Comparison of ENCODE assay signal across 13 cellular contexts in the genomic region with DNA sequence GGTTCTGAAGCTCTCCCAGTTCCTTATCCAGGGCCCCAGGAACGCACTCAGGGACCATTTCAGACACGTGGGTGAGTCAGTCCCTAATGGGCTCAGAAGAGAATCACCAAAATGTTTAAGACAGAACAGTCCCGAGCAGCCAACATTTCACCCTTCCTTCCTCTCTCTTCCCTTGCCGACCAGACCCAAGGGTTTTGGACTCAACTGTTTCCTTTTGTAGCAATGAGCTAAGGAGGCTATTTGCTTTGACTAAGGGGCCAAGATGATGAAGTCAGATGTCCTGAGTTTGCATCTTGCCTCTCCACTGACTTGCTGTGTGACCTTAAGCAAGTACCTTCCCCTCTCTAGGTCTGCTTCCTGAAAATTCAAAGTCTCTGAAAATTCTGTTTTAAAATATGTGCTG.
A peak's percentile ranks its signal among the peaks of the same experiment; 100 is the strongest.
DNase-seq lines count a peak whose midpoint lies in the region; ATAC-seq and TF ChIP-seq lines count a peak whose summit lies in the region.
"Had no signal": no experiment of that assay in that cellular context is flagged by ENCODE, and none has a peak within 500 bp of the region (broad histone marks: within the 10 kb centered on the region; RNA-seq: fewer than 3 reads in every experiment).

No MANE protein-coding gene starts in this region.

- H3K9me3 ChIP-seq in upper lobe of right lung, result no peaks in the 10 kb centered on the region
- H3K9me3 ChIP-seq: HAP-1 had no signal

- H3K4me3 Mint-ChIP-seq in activated CD4-positive, alpha-beta memory T cell treated with anti-CD3 and anti-CD28 coated beads, Interleukin-2, amount 10 ng/mL, durations not matched to agents 7 days and 5 days, result no peak overlapping the region
- no peak overlapping the region for H3K4me3 Mint-ChIP-seq in glutamatergic neuron (ENCODE audit: unreplicated experiment)
- H3K4me3 Mint-ChIP-seq: activated naive CD4-positive, alpha-beta T cell treated with anti-CD3 and anti-CD28 coated beads for 36 hours had no signal

- CTCF ChIA-PET in activated CD4-positive, alpha-beta memory T cell treated with anti-CD3 and anti-CD28 coated beads, Interleukin-2, amount 10 ng/mL, durations not matched to agents 7 days and 5 days (lab: Charles Lee), result no interaction called here

- intact Hi-C loops in left ventricle myocardium superior (cut with micrococcal nuclease), result no loop called here
- intact Hi-C loops in Right ventricle myocardium inferior (cut with DNase I), result loop anchor here (2.0 kb wide), 1 partner anchor 218 kb away; no protein-coding TSS in a partner anchor
- intact Hi-C loops in upper lobe of right lung (cut with DNase I), result no loop called here

- H3K9me3 Mint-ChIP-seq in activated CD4-positive, alpha-beta memory T cell treated with anti-CD3 and anti-CD28 coated beads, Interleukin-2, amount 10 ng/mL, durations not matched to agents 7 days and 5 days, result no peaks in the 10 kb centered on the region
- H3K9me3 Mint-ChIP-seq in glutamatergic neuron (ENCODE audit: unreplicated experiment), result peaks cover 2% of the 10 kb centered on the region

- ATAC-seq in left ventricle myocardium superior, result peak; percentile 40
- no peak for ATAC-seq in Right ventricle myocardium inferior
- ATAC-seq in upper lobe of right lung, result no peak
- ATAC-seq in GM21515 (IDR thresholded peaks at IDR 0.05; ENCODE audit: unreplicated experiment), result no peak

- H3K27me3 ChIP-seq in brain microvascular endothelial cell (replicated peaks), result no peaks in the 10 kb centered on the region
- peaks cover 16% of the 10 kb centered on the region for H3K27me3 ChIP-seq in upper lobe of right lung

- H3K36me3 Mint-ChIP-seq in activated CD4-positive, alpha-beta memory T cell treated with anti-CD3 and anti-CD28 coated beads, Interleukin-2, amount 10 ng/mL, durations not matched to agents 7 days and 5 days (ENCODE audit: low read depth), result no peaks in the 10 kb centered on the region
- H3K36me3 Mint-ChIP-seq in glutamatergic neuron (ENCODE audit: unreplicated experiment), result peaks cover 20% of the 10 kb centered on the region

- no peak for TF ChIP-seq CTCF in brain microvascular endothelial cell (IDR thresholded peaks at IDR 0.05; ENCODE audit: low read depth, low read length, missing control alignments)
- no peak for TF ChIP-seq CTCF in glutamatergic neuron (IDR thresholded peaks at IDR 0.05; ENCODE audit: partially characterized antibody, unreplicated experiment)
- no peak for TF ChIP-seq CTCF in upper lobe of right lung (IDR thresholded peaks at IDR 0.05)

- in situ Hi-C loops in brain microvascular endothelial cell (cut with HindIII; ENCODE audit: low pct_ligation_motif_present, low sequenced_read_pairs), result no loop called here

- H3K4me1 Mint-ChIP-seq in activated CD4-positive, alpha-beta memory T cell treated with anti-CD3 and anti-CD28 coated beads, Interleukin-2, amount 10 ng/mL, durations not matched to agents 7 days and 5 days, result no peaks in the 10 kb centered on the region
- H3K4me1 Mint-ChIP-seq in glutamatergic neuron (ENCODE audit: low read depth, unreplicated experiment), result peaks cover 14% of the 10 kb centered on the region

- no peaks in the 10 kb centered on the region for H3K4me1 ChIP-seq in upper lobe of right lung
- H3K4me1 ChIP-seq: HAP-1 had no signal

- DNase-seq in left ventricle myocardium superior (no peak), Right ventricle myocardium inferior (ENCODE audit: missing footprints) (no peak), brain microvascular endothelial cell (peak; percentile 70), iris pigment epithelial cell (ENCODE audit: low read depth) (peak; percentile 77), glutamatergic neuron (no peak), upper lobe of right lung (no peak)
- DNase-seq in activated CD4-positive, alpha-beta memory T cell treated with anti-CD3 and anti-CD28 coated beads, Interleukin-2, amount 10 ng/mL, durations not matched to agents 7 days and 5 days, result no peak
- DNase-seq: activated CD4-positive, CD25-positive, alpha-beta regulatory T cell; activated naive CD4-positive, alpha-beta T cell treated with anti-CD3 and anti-CD28 coated beads for 36 hours; lower lobe of right lung; NCI-H1105 treated with DMSO at 0.1 percent for 48 hours had no signal

- no peaks in the 10 kb centered on the region for H3K36me3 ChIP-seq in brain microvascular endothelial cell (replicated peaks)
- H3K36me3 ChIP-seq in upper lobe of right lung, result no peaks in the 10 kb centered on the region
- H3K36me3 ChIP-seq: HAP-1, lower lobe of right lung had no signal

- POLR2A ChIA-PET in activated CD4-positive, alpha-beta memory T cell treated with anti-CD3 and anti-CD28 coated beads, Interleukin-2, amount 10 ng/mL, durations not matched to agents 7 days and 5 days (lab: Charles Lee), result no interaction called here

- H3K27ac Mint-ChIP-seq in activated CD4-positive, alpha-beta memory T cell treated with anti-CD3 and anti-CD28 coated beads, Interleukin-2, amount 10 ng/mL, durations not matched to agents 7 days and 5 days, result no peak overlapping the region
- no peak overlapping the region for H3K27ac Mint-ChIP-seq in glutamatergic neuron (ENCODE audit: unreplicated experiment)
- H3K27ac Mint-ChIP-seq: activated naive CD4-positive, alpha-beta T cell treated with anti-CD3 and anti-CD28 coated beads for 36 hours had no signal

- no peak overlapping the region for H3K4me3 ChIP-seq in brain microvascular endothelial cell (ENCODE audit: low read depth, low read length)
- no peak overlapping the region for H3K4me3 ChIP-seq in upper lobe of right lung
- H3K4me3 ChIP-seq: HAP-1, lower lobe of right lung had no signal

- H3K27me3 Mint-ChIP-seq in activated CD4-positive, alpha-beta memory T cell treated with anti-CD3 and anti-CD28 coated beads, Interleukin-2, amount 10 ng/mL, durations not matched to agents 7 days and 5 days, result peaks cover 16% of the 10 kb centered on the region
- peaks cover 6% of the 10 kb centered on the region for H3K27me3 Mint-ChIP-seq in glutamatergic neuron (ENCODE audit: unreplicated experiment)

- peak overlapping the region; percentile 99 for H3K27ac ChIP-seq in brain microvascular endothelial cell
- no peak overlapping the region for H3K27ac ChIP-seq in upper lobe of right lung
- H3K27ac ChIP-seq: lower lobe of right lung had no signal

Comparison
In these comparisons a context has a peak if more than half of its experiments do, and no peak if none do; other contexts are left out.
1. DNase-seq: peak in brain microvascular endothelial cell (single experiment) and iris pigment epithelial cell (single experiment); none in left ventricle myocardium superior (single experiment), Right ventricle myocardium inferior (single experiment), activated CD4-positive, alpha-beta memory T cell treated with anti-CD3 and anti-CD28 coated beads, Interleukin-2, amount 10 ng/mL, durations not matched to agents 7 days and 5 days (single experiment), glutamatergic neuron (single experiment) and upper lobe of right lung (single experiment).